In genomic region chr19:6599866-6600454, GRCh38 we compare ENCODE assay signal across 1 cellular context.
A peak's percentile ranks its signal among the peaks of the same experiment; 100 is the strongest.
TF ChIP-seq lines count a peak whose summit lies in the region.

No MANE protein-coding gene starts in this region.

TF ChIP-seq in K562, 482 proteins besides CTCF, POLR2A, EP300 and RAD21 (continued from another document):
- TF ChIP-seq, protein P1, sequence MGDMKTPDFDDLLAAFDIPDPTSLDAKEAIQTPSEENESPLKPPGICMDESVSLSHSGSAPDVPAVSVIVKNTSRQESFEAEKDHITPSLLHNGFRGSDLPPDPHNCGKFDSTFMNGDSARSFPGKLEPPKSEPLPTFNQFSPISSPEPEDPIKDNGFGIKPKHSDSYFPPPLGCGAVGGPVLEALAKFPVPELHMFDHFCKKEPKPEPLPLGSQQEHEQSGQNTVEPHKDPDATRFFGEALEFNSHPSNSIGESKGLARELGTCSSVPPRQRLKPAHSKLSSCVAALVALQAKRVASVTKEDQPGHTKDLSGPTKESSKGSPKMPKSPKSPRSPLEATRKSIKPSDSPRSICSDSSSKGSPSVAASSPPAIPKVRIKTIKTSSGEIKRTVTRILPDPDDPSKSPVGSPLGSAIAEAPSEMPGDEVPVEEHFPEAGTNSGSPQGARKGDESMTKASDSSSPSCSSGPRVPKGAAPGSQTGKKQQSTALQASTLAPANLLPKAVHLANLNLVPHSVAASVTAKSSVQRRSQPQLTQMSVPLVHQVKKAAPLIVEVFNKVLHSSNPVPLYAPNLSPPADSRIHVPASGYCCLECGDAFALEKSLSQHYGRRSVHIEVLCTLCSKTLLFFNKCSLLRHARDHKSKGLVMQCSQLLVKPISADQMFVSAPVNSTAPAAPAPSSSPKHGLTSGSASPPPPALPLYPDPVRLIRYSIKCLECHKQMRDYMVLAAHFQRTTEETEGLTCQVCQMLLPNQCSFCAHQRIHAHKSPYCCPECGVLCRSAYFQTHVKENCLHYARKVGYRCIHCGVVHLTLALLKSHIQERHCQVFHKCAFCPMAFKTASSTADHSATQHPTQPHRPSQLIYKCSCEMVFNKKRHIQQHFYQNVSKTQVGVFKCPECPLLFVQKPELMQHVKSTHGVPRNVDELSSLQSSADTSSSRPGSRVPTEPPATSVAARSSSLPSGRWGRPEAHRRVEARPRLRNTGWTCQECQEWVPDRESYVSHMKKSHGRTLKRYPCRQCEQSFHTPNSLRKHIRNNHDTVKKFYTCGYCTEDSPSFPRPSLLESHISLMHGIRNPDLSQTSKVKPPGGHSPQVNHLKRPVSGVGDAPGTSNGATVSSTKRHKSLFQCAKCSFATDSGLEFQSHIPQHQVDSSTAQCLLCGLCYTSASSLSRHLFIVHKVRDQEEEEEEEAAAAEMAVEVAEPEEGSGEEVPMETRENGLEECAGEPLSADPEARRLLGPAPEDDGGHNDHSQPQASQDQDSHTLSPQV (IDR thresholded peaks at IDR 0.05), result peak; percentile 77
- peak in 1 of 2 experiments; percentile 44; a peak in 2 of 4 replicates for TF ChIP-seq MNT (conservative IDR thresholded peaks at IDR 0.05)
- TF ChIP-seq SMAD4 (CRISPR knock-in tag; conservative IDR thresholded peaks at IDR 0.05), result 0 out of 2 replicates have a peak, but pooled peaks have one; percentile 17
- 0 out of 2 replicates have a peak, but pooled peaks have one; percentile 53 for TF ChIP-seq NFRKB (IDR thresholded peaks at IDR 0.05; ENCODE audit: low read depth)
- 0 out of 2 replicates have a peak, but pooled peaks have one; percentile 33 for TF ChIP-seq THRB (CRISPR knock-in tag; conservative IDR thresholded peaks at IDR 0.05)
- TF ChIP-seq ARID2 (IDR thresholded peaks at IDR 0.05), result peak; percentile 44; the same call in 1 of the 2 replicates
- no peak for TF ChIP-seq SAFB (IDR thresholded peaks at IDR 0.05; ENCODE audit: borderline replicate concordance, low read depth, low read length)
- TF ChIP-seq EGR1 (conservative IDR thresholded peaks at IDR 0.05), result peak; percentile 54; the same call in 1 of the 2 replicates
- TF ChIP-seq CREB1 (IDR thresholded peaks at IDR 0.05), result no peak
- TF ChIP-seq CREB1 (CRISPR knock-in tag; IDR thresholded peaks at IDR 0.05), result no peak
- TF ChIP-seq NRF1 (conservative IDR thresholded peaks at IDR 0.05 in 1 of 2, IDR thresholded peaks at IDR 0.05 in 1 of 2), result no peak
- peak in 1 of 2 experiments; percentile 38; a peak in 1 of 4 replicates for TF ChIP-seq FOXK2 (conservative IDR thresholded peaks at IDR 0.05 in 1 of 2, IDR thresholded peaks at IDR 0.05 in 1 of 2; ENCODE audit: low read depth in 2 of 2)
- TF ChIP-seq TAF9B (IDR thresholded peaks at IDR 0.05; ENCODE audit: partially characterized antibody), result no peak
- TF ChIP-seq, protein P2, sequence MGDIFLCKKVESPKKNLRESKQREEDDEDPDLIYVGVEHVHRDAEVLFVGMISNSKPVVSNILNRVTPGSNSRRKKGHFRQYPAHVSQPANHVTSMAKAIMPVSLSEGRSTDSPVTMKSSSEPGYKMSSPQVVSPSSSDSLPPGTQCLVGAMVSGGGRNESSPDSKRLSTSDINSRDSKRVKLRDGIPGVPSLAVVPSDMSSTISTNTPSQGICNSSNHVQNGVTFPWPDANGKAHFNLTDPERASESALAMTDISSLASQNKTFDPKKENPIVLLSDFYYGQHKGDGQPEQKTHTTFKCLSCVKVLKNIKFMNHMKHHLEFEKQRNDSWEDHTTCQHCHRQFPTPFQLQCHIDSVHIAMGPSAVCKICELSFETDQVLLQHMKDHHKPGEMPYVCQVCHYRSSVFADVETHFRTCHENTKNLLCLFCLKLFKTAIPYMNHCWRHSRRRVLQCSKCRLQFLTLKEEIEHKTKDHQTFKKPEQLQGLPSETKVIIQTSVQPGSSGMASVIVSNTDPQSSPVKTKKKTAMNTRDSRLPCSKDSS (IDR thresholded peaks at IDR 0.05; ENCODE audit: low read depth, partially characterized antibody), result no peak
- peak; percentile 35; the same call in 1 of the 2 replicates for TF ChIP-seq DMBX1 (CRISPR knock-in tag; IDR thresholded peaks at IDR 0.05; ENCODE audit: borderline replicate concordance)
- 0 out of 2 replicates have a peak, but pooled peaks have one; percentile 28 for TF ChIP-seq ZNF449 (CRISPR knock-in tag; IDR thresholded peaks at IDR 0.05)
- TF ChIP-seq, protein P3, sequence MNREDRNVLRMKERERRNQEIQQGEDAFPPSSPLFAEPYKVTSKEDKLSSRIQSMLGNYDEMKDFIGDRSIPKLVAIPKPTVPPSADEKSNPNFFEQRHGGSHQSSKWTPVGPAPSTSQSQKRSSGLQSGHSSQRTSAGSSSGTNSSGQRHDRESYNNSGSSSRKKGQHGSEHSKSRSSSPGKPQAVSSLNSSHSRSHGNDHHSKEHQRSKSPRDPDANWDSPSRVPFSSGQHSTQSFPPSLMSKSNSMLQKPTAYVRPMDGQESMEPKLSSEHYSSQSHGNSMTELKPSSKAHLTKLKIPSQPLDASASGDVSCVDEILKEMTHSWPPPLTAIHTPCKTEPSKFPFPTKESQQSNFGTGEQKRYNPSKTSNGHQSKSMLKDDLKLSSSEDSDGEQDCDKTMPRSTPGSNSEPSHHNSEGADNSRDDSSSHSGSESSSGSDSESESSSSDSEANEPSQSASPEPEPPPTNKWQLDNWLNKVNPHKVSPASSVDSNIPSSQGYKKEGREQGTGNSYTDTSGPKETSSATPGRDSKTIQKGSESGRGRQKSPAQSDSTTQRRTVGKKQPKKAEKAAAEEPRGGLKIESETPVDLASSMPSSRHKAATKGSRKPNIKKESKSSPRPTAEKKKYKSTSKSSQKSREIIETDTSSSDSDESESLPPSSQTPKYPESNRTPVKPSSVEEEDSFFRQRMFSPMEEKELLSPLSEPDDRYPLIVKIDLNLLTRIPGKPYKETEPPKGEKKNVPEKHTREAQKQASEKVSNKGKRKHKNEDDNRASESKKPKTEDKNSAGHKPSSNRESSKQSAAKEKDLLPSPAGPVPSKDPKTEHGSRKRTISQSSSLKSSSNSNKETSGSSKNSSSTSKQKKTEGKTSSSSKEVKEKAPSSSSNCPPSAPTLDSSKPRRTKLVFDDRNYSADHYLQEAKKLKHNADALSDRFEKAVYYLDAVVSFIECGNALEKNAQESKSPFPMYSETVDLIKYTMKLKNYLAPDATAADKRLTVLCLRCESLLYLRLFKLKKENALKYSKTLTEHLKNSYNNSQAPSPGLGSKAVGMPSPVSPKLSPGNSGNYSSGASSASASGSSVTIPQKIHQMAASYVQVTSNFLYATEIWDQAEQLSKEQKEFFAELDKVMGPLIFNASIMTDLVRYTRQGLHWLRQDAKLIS (CRISPR knock-in tag; IDR thresholded peaks at IDR 0.05), result no peak
- TF ChIP-seq ARID1B (IDR thresholded peaks at IDR 0.05), result peak; percentile 38; the same call in 1 of the 2 replicates
- TF ChIP-seq HDAC2 (IDR thresholded peaks at IDR 0.05), result peak; percentile 65
- TF ChIP-seq HES1 (IDR thresholded peaks at IDR 0.05; ENCODE audit: low read depth), result 0 out of 2 replicates have a peak, but pooled peaks have one; percentile 17
- peak; percentile 34; the same call in 1 of the 2 replicates for TF ChIP-seq HMBOX1 (IDR thresholded peaks at IDR 0.05)
- peak in 1 of 2 experiments; percentile 54; a peak in 2 of 4 replicates for TF ChIP-seq MLLT1 (IDR thresholded peaks at IDR 0.05)
- TF ChIP-seq ZNF561 (CRISPR knock-in tag; conservative IDR thresholded peaks at IDR 0.05), result 0 out of 2 replicates have a peak, but pooled peaks have one; percentile 40
- TF ChIP-seq RBM17 (IDR thresholded peaks at IDR 0.05; ENCODE audit: borderline replicate concordance, low read depth, low read length), result no peak
- TF ChIP-seq SMARCA4 (IDR thresholded peaks at IDR 0.05), result peak; percentile 62; the same call in 1 of the 2 replicates
- peak; percentile 39 for TF ChIP-seq DPF2 (IDR thresholded peaks at IDR 0.05)
- TF ChIP-seq L3MBTL2 (IDR thresholded peaks at IDR 0.05), result peak; percentile 63
- peak; percentile 67; the same call in 1 of the 2 replicates for TF ChIP-seq ZEB2 (IDR thresholded peaks at IDR 0.05)
- no peak for TF ChIP-seq SMARCA5 (IDR thresholded peaks at IDR 0.05)
